ENCODE assay signal across 1 cellular context in genomic region chr19:47113446-47114348, GRCh38.
TF ChIP-seq lines count a peak whose summit lies in the region.

Gene ZC3H4, minus strand, starts transcription at chr19:47113776. Its CDS starts 1,192 bp downstream, at chr19:47112584.

TF ChIP-seq in K562, 482 proteins besides CTCF, POLR2A, EP300 and RAD21 (continued from another document and continues in another):
- 0 out of 2 replicates have a peak, but pooled peaks have one; percentile 39 for TF ChIP-seq ZNF592 (IDR thresholded peaks at IDR 0.05)
- TF ChIP-seq SMAD1 (IDR thresholded peaks at IDR 0.05; ENCODE audit: low read depth, low read length, partially characterized antibody): peak; percentile 25
- peak; percentile 32 to 67; a peak in 2 of 4 replicates for TF ChIP-seq TEAD1 (CRISPR knock-in tag; IDR thresholded peaks at IDR 0.05)
- no peak; a peak in 1 of 4 replicates for TF ChIP-seq ZMIZ1 (IDR thresholded peaks at IDR 0.05; ENCODE audit: low read depth in 2 of 2, low read length in 2 of 2)
- 0 out of 4 replicates have a peak, but pooled peaks of 1 of the 2 experiments have one; percentile 5 for TF ChIP-seq SRF (CRISPR knock-in tag; IDR thresholded peaks at IDR 0.05)
- 0 out of 2 replicates have a peak, but pooled peaks have one; percentile 25 for TF ChIP-seq ZNF431 (CRISPR knock-in tag; IDR thresholded peaks at IDR 0.05)
- TF ChIP-seq DMBX1 (CRISPR knock-in tag; IDR thresholded peaks at IDR 0.05; ENCODE audit: borderline replicate concordance): peak; percentile 53; the same call in 1 of the 2 replicates
- TF ChIP-seq JUND (IDR thresholded peaks at IDR 0.05; ENCODE audit: borderline replicate concordance, low read depth, low read length): peak; percentile 99
- TF ChIP-seq JUND (tag; IDR thresholded peaks at IDR 0.05; ENCODE audit: borderline replicate concordance, low read depth, low read length): peak; percentile 99
- peak; percentile 71; the same call in 1 of the 2 replicates for TF ChIP-seq MEF2A (IDR thresholded peaks at IDR 0.05; ENCODE audit: control insufficient read depth, low read depth, low read length)
- TF ChIP-seq NFE2L1 (tag; IDR thresholded peaks at IDR 0.05; ENCODE audit: borderline replicate concordance, low read depth): no peak
- 0 out of 2 replicates have a peak, but pooled peaks have one; percentile 20 for TF ChIP-seq ZNF395 (CRISPR knock-in tag; IDR thresholded peaks at IDR 0.05)
- TF ChIP-seq FOXM1 (IDR thresholded peaks at IDR 0.05; ENCODE audit: low read depth): no peak
- TF ChIP-seq FOXM1 (CRISPR knock-in tag; IDR thresholded peaks at IDR 0.05; ENCODE audit: low read depth): 0 out of 2 replicates have a peak, but pooled peaks have one; percentile 52
- peak in 1 of 2 experiments; percentile 64; a peak in 3 of 4 replicates for TF ChIP-seq TBL1XR1 (IDR thresholded peaks at IDR 0.05; ENCODE audit: low read length in 2 of 2)
- peak; percentile 88; the same call in 1 of the 2 replicates for TF ChIP-seq TARDBP (IDR thresholded peaks at IDR 0.05)
- TF ChIP-seq ZNF232 (CRISPR knock-in tag; IDR thresholded peaks at IDR 0.05): no peak
- no peak for TF ChIP-seq ZNF217 (CRISPR knock-in tag; IDR thresholded peaks at IDR 0.05)
- peak; percentile 36; the same call in 1 of the 2 replicates for TF ChIP-seq ZNF384 (IDR thresholded peaks at IDR 0.05; ENCODE audit: low read depth, low read length)
- TF ChIP-seq DACH1 (IDR thresholded peaks at IDR 0.05; ENCODE audit: partially characterized antibody): no peak
- peak; percentile 99 for TF ChIP-seq JUNB (CRISPR knock-in tag; conservative IDR thresholded peaks at IDR 0.05)
- peak in 1 of 2 experiments; percentile 65; a peak in 2 of 4 replicates for TF ChIP-seq CSDE1 (IDR thresholded peaks at IDR 0.05)
- peak; percentile 54 for TF ChIP-seq POLR2AphosphoS5 (IDR thresholded peaks at IDR 0.05; ENCODE audit: control insufficient read depth, insufficient read depth, low read depth, low read length)
- peak; percentile 62 for TF ChIP-seq ARID4B (CRISPR knock-in tag; IDR thresholded peaks at IDR 0.05)
- TF ChIP-seq KLF1 (tag; IDR thresholded peaks at IDR 0.05): no peak
- no peak for TF ChIP-seq RFX1 (IDR thresholded peaks at IDR 0.05)
- peak in 1 of 2 experiments; percentile 83; a peak in 1 of 4 replicates for TF ChIP-seq ZNF318 (IDR thresholded peaks at IDR 0.05; ENCODE audit: borderline replicate concordance in 1 of 2, low read depth in 1 of 2)
